In the genomic region with DNA sequence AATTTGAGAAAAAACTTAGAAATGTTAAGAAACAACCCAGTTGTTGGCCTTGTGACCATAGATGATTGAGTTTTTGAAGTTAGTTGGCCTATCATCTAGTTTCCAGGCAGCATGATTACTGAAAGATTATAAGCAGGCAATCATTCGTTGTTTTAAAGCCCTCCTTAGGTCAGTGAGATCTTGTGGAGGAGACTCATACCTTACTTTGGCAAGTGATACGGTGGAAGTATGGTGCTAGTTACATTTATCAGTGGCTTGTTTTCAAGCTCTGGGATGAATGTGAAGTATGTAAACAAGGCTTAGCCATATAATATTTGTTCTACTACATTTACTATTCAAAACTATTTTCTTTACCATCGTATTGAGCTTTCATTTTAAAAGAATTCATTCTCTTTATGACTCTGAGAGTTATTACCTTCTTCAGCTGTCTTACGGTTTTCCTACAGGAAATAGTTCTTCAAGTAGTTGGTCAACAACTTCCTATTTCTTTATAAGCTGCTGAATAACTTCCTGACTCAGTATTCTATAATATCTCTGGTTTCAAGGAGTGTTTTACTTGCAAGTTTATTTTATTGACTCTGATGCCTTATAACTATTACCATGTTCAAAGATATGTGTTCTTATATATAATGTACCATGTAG, we compare ENCODE assay signal across 1 cellular context.
A peak's percentile ranks its signal among the peaks of the same experiment; 100 is the strongest.
TF ChIP-seq lines count a peak whose summit lies in the region.

No MANE protein-coding gene starts in this region.

TF ChIP-seq in HepG2, 621 proteins besides CTCF, POLR2A, EP300 and RAD21:
- 0 out of 2 replicates have a peak, but pooled peaks have one; percentile 20 for TF ChIP-seq FOXA3 (CRISPR knock-in tag; IDR thresholded peaks at IDR 0.05)
- TF ChIP-seq, protein P1, sequence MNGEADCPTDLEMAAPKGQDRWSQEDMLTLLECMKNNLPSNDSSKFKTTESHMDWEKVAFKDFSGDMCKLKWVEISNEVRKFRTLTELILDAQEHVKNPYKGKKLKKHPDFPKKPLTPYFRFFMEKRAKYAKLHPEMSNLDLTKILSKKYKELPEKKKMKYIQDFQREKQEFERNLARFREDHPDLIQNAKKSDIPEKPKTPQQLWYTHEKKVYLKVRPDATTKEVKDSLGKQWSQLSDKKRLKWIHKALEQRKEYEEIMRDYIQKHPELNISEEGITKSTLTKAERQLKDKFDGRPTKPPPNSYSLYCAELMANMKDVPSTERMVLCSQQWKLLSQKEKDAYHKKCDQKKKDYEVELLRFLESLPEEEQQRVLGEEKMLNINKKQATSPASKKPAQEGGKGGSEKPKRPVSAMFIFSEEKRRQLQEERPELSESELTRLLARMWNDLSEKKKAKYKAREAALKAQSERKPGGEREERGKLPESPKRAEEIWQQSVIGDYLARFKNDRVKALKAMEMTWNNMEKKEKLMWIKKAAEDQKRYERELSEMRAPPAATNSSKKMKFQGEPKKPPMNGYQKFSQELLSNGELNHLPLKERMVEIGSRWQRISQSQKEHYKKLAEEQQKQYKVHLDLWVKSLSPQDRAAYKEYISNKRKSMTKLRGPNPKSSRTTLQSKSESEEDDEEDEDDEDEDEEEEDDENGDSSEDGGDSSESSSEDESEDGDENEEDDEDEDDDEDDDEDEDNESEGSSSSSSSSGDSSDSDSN (CRISPR knock-in tag; IDR thresholded peaks at IDR 0.05) = no peak
- peak; percentile 52; the same call in 1 of the 2 replicates for TF ChIP-seq RBFOX2 (IDR thresholded peaks at IDR 0.05; ENCODE audit: low read depth, low read length)
